Comparison of ENCODE assay signal across 7 cellular contexts in the genomic region with DNA sequence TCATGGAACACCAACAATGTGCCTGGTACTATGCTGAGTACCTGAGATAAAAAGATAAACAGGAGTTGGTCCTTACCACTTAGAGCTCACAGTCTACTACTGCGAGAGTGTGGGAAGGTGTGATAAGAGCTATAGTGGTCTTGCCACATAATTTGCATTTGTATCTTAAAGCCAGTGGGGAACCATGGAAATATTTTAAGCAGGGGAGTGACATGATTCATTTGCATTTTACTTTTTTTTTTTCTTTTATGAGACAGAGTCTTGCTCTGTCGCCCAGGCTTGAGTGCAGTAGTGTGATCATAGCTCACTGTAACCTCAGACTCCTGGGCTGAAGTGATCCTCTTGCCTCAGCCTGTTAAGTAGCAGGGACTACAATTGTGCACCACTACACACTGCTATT.
A peak's percentile ranks its signal among the peaks of the same experiment; 100 is the strongest.
DNase-seq lines count a peak whose midpoint lies in the region; ATAC-seq lines count a peak whose summit lies in the region.
"Not testable (repeated sequence)": the region's sequence is repeated elsewhere in the genome, so short reads cannot be mapped to it uniquely, and the experiment has no call there.

No MANE protein-coding gene starts in this region.

- not testable (repeated sequence) for H3K4me3 Mint-ChIP-seq in central memory CD8-positive, alpha-beta T cell

- ATAC-seq in GM18861 (IDR thresholded peaks at IDR 0.05; ENCODE audit: unreplicated experiment) (peak; percentile 82), GM19438 (IDR thresholded peaks at IDR 0.05; ENCODE audit: low read depth, unreplicated experiment) (peak; percentile 68), GM21619 (IDR thresholded peaks at IDR 0.05; ENCODE audit: unreplicated experiment) (peak; percentile 88), HG02884 (IDR thresholded peaks at IDR 0.05; ENCODE audit: unreplicated experiment) (peak; percentile 90), HG03159 (IDR thresholded peaks at IDR 0.05; ENCODE audit: unreplicated experiment) (peak; percentile 86), HG03575 (IDR thresholded peaks at IDR 0.05; ENCODE audit: extremely low read depth, insufficient number of reproducible peaks, low FRiP score, unreplicated experiment) (peak; percentile 94)
- ATAC-seq in central memory CD8-positive, alpha-beta T cell (replicated peaks; ENCODE audit: extremely low read depth, poor library complexity, severe bottlenecking): peak; percentile 62

- not testable (repeated sequence) for H3K4me1 Mint-ChIP-seq in central memory CD8-positive, alpha-beta T cell

- H3K9me3 Mint-ChIP-seq in central memory CD8-positive, alpha-beta T cell: not testable (repeated sequence)

- not testable (repeated sequence) for H3K27ac Mint-ChIP-seq in central memory CD8-positive, alpha-beta T cell (ENCODE audit: low read depth)

- DNase-seq in central memory CD8-positive, alpha-beta T cell (ENCODE audit: low spot score in 2 of 2): not testable (repeated sequence)

- H3K36me3 Mint-ChIP-seq in central memory CD8-positive, alpha-beta T cell (ENCODE audit: insufficient read depth): not testable (repeated sequence)

- not testable (repeated sequence) for H3K27me3 Mint-ChIP-seq in central memory CD8-positive, alpha-beta T cell
